Comparison of ENCODE assay signal across 18 cellular contexts in genomic region chr4:41454393-41454792, GRCh38.
DNase-seq lines count a peak whose midpoint lies in the region; ATAC-seq and TF ChIP-seq lines count a peak whose summit lies in the region.
"Had no signal": no experiment of that assay in that cellular context is flagged by ENCODE, and none has a peak within 500 bp of the region (broad histone marks: within the 10 kb centered on the region; RNA-seq: fewer than 3 reads in every experiment).

No MANE protein-coding gene starts in this region.

- H3K27me3 Mint-ChIP-seq in glutamatergic neuron (ENCODE audit: unreplicated experiment): no peaks in the 10 kb centered on the region
- H3K27me3 Mint-ChIP-seq: CD4-positive, alpha-beta T cell had no signal

- no peaks in the 10 kb centered on the region for H3K9me3 ChIP-seq in trophoblast cell (ENCODE audit: insufficient read depth, low read depth, low read length)
- H3K9me3 ChIP-seq: adrenal gland, SK-N-SH had no signal

- H3K27ac Mint-ChIP-seq in glutamatergic neuron (ENCODE audit: unreplicated experiment): no peak overlapping the region
- H3K27ac Mint-ChIP-seq: CD4-positive, alpha-beta T cell had no signal

- H3K36me3 ChIP-seq in trophoblast cell (ENCODE audit: control insufficient read depth in 1 of 2, insufficient read depth in 2 of 2, low read length in 2 of 2): no peaks in the 10 kb centered on the region
- H3K36me3 ChIP-seq: adrenal gland had no signal

- no peak overlapping the region for H3K14ac ChIP-seq in trophoblast cell (ENCODE audit: low read length)

- no peaks in the 10 kb centered on the region for H3K79me1 ChIP-seq in trophoblast cell (ENCODE audit: low read length)

- no peak for ATAC-seq in HG02973 (IDR thresholded peaks at IDR 0.05; ENCODE audit: unreplicated experiment)

- H3K4me1 ChIP-seq in trophoblast cell (ENCODE audit: control insufficient read depth in 1 of 2, insufficient read depth in 2 of 2, low read length in 2 of 2): peaks cover 2% of the 10 kb centered on the region in 2 experiments

- no peak overlapping the region for H4K91ac ChIP-seq in trophoblast cell (ENCODE audit: low read depth, low read length)

- H3K4ac ChIP-seq in trophoblast cell (ENCODE audit: low read depth, low read length): no peak overlapping the region

- H4K8ac ChIP-seq in trophoblast cell (ENCODE audit: low read depth, low read length): no peak overlapping the region

- no peaks in the 10 kb centered on the region for H3K27me3 ChIP-seq in trophoblast cell (ENCODE audit: insufficient read depth, low read length)
- H3K27me3 ChIP-seq: adrenal gland had no signal

- no peak overlapping the region for H2AK5ac ChIP-seq in trophoblast cell (ENCODE audit: low read length)

- H3K4me1 Mint-ChIP-seq in glutamatergic neuron (ENCODE audit: low read depth, unreplicated experiment): peaks cover 13% of the 10 kb centered on the region

- H2BK120ac ChIP-seq in trophoblast cell (ENCODE audit: insufficient read depth, low read length, poor library complexity): no peak overlapping the region

- H4K12ac ChIP-seq in trophoblast cell (ENCODE audit: low read depth, low read length): no peak overlapping the region

- no peaks in the 10 kb centered on the region for H3K36me3 Mint-ChIP-seq in glutamatergic neuron (ENCODE audit: unreplicated experiment)

- no peak overlapping the region for H3K4me3 ChIP-seq in trophoblast cell (ENCODE audit: low read depth, low read length)
- H3K4me3 ChIP-seq: adrenal gland had no signal

- no CpG with 5 or more reads among the region's 4 CpGs for WGBS in trophoblast cell (ENCODE audit: extremely low coverage, insufficient coverage, insufficient read length)

- peak; percentile 28 for DNase-seq in DMS79 treated with DMSO at 0.1 percent for 48 hours (lab: John Stamatoyannopoulos, UW)
- no peak for DNase-seq in DMS79 (lab: John Stamatoyannopoulos, UW)
- DNase-seq in NCI-H748 (lab: John Stamatoyannopoulos, UW; ENCODE audit: unreplicated experiment): peak; percentile 86
- peak; percentile 24 for DNase-seq in glutamatergic neuron
- peak; percentile 51 to 83 for DNase-seq in trophoblast cell
- DNase-seq in mesenteric fat pad (ENCODE audit: low spot score): no peak
- DNase-seq in T1000 (lab: John Stamatoyannopoulos, UW): no peak
- DNase-seq: 8988T; activated CD4-positive, alpha-beta T cell treated with anti-CD3 and anti-CD28 coated beads, Interleukin-2, amount 50 U/mL, for 48 hours; activated T-cell treated with anti-CD3 and anti-CD28 coated beads, Interleukin-2, amount 50 U/mL, for 48 hours; adrenal gland; CD4-positive, alpha-beta T cell; GF-D8; kidney glomerular epithelial cell; NCI-H1930; SK-N-SH had no signal

- TF ChIP-seq CTCF in glutamatergic neuron (IDR thresholded peaks at IDR 0.05; ENCODE audit: partially characterized antibody, unreplicated experiment): no peak

- H3K4me3 Mint-ChIP-seq in glutamatergic neuron (ENCODE audit: unreplicated experiment): peak overlapping the region; percentile 5
- H3K4me3 Mint-ChIP-seq: CD4-positive, alpha-beta T cell had no signal

- H2BK12ac ChIP-seq in trophoblast cell (ENCODE audit: low read length): no peak overlapping the region

- H3K23ac ChIP-seq in trophoblast cell (ENCODE audit: low read length): no peak overlapping the region

- no peak overlapping the region for H2BK5ac ChIP-seq in trophoblast cell (ENCODE audit: low read depth, low read length, poor library complexity)

- H3K18ac ChIP-seq in trophoblast cell (ENCODE audit: low read length): no peak overlapping the region

- peaks cover 5% of the 10 kb centered on the region for H3K9me3 Mint-ChIP-seq in glutamatergic neuron (ENCODE audit: unreplicated experiment)
- H3K9me3 Mint-ChIP-seq: CD4-positive, alpha-beta T cell had no signal

- no peak overlapping the region for H3K9ac ChIP-seq in trophoblast cell (ENCODE audit: low read length)
- H3K9ac ChIP-seq: SK-N-SH had no signal

- H2AFZ ChIP-seq in trophoblast cell (ENCODE audit: insufficient read depth, low read length, poor library complexity): no peak overlapping the region

- H3K27ac ChIP-seq in trophoblast cell (ENCODE audit: low read depth, low read length): no peak overlapping the region
- H3K27ac ChIP-seq: adrenal gland, epithelial cell of prostate had no signal

- H3K79me2 ChIP-seq in trophoblast cell (ENCODE audit: control insufficient read depth, insufficient read depth, low read length, poor library complexity): no peaks in the 10 kb centered on the region

- H3K4me2 ChIP-seq in trophoblast cell (ENCODE audit: low read length): no peak overlapping the region
- H3K4me2 ChIP-seq: SK-N-SH had no signal

Comparison
In these comparisons a context has a peak if more than half of its experiments do, and no peak if none do; other contexts are left out.
1. DNase-seq: peak in DMS79 treated with DMSO at 0.1 percent for 48 hours (single experiment), NCI-H748 (single experiment), glutamatergic neuron (single experiment) and trophoblast cell (2 of 2); none in DMS79 (single experiment), mesenteric fat pad (single experiment) and T1000 (single experiment).